In genomic region chr10:47404446-47404845, GRCh38 we compare ENCODE assay signal across 26 cellular contexts. TPM values are rescaled to one million over a fixed set of nuclear protein-coding genes. Genes with fewer than 3 reads are reported as not detected.
DNase-seq lines count a peak whose midpoint lies in the region; ATAC-seq and TF ChIP-seq lines count a peak whose summit lies in the region.
"Had no signal": no experiment of that assay in that cellular context is flagged by ENCODE, and none has a peak within 500 bp of the region (broad histone marks: within the 10 kb centered on the region; RNA-seq: fewer than 3 reads in every experiment).

No MANE protein-coding gene starts in this region.

- H3K36me3 Mint-ChIP-seq in neural progenitor cell: no peaks in the 10 kb centered on the region
- H3K36me3 Mint-ChIP-seq: natural killer cell treated with Interleukin-12 subunit alpha and Interleukin-12 subunit beta and Interleukin-15 and Interleukin-18, amount 100 ng/mL, for 72 hours had no signal

- DNase-seq in left ventricle myocardium superior: peak; percentile 30
- no peak for DNase-seq in left ventricle myocardium inferior
- DNase-seq in epithelial cell of esophagus (ENCODE audit: low read depth): peak; percentile 16
- DNase-seq in neural progenitor cell (ENCODE audit: low spot score): no peak
- DNase-seq in KBM-7: no peak
- DNase-seq in activated naive CD4-positive, alpha-beta T cell treated with anti-CD3 and anti-CD28 coated beads, Interleukin-2, amount 50 U/mL, for 16 hours: no peak
- no peak for DNase-seq in NCI-H526 treated with DMSO at 0.1 percent for 48 hours (lab: John Stamatoyannopoulos, UW)
- no peak for DNase-seq in NCI-H1092 treated with DMSO at 0.1 percent for 48 hours (lab: John Stamatoyannopoulos, UW)
- DNase-seq: activated gamma-delta T cell treated with Interleukin-2 at 50 U/mL for 16 hours; C1 segment of cervical spinal cord; foreskin keratinocyte; hippocampal formation; midbrain; MM.1S; NCI-H146; NCI-H774; stimulated activated CD4-positive, alpha-beta T cell treated with anti-CD3 and anti-CD28 coated beads, Interleukin-4, amount 100 ng/mL, for 4 hours; T-helper 17 cell had no signal

- H3K27ac Mint-ChIP-seq in neural progenitor cell: peak overlapping the region; percentile 91
- H3K27ac Mint-ChIP-seq: dendritic cell treated with granulocyte-macrophage colony-stimulating factor and Interleukin-4, amounts not matched to agents 40 ng/mL and 50 ng/mL, for 4 days; natural killer cell treated with Interleukin-12 subunit alpha and Interleukin-12 subunit beta and Interleukin-15 and Interleukin-18, amount 100 ng/mL, for 72 hours; T-helper 17 cell had no signal

- no peaks in the 10 kb centered on the region for H3K9me3 ChIP-seq in left ventricle myocardium inferior (replicated peaks)
- H3K9me3 ChIP-seq in neural progenitor cell (ENCODE audit: low read depth): no peaks in the 10 kb centered on the region

- no peak overlapping the region for H3K9ac ChIP-seq in neural progenitor cell

- TF ChIP-seq CTCF in left ventricle myocardium inferior (IDR thresholded peaks at IDR 0.05; ENCODE audit: borderline replicate concordance): no peak
- TF ChIP-seq CTCF in epithelial cell of esophagus (IDR thresholded peaks at IDR 0.05; ENCODE audit: insufficient read depth, low read depth, low read length, missing control alignments): no peak
- TF ChIP-seq CTCF in neural progenitor cell (IDR thresholded peaks at IDR 0.05): no peak

- no peak overlapping the region for H3K4me3 Mint-ChIP-seq in neural progenitor cell
- H3K4me3 Mint-ChIP-seq: dendritic cell treated with granulocyte-macrophage colony-stimulating factor and Interleukin-4, amounts not matched to agents 40 ng/mL and 50 ng/mL, for 4 days; natural killer cell treated with Interleukin-12 subunit alpha and Interleukin-12 subunit beta and Interleukin-15 and Interleukin-18, amount 100 ng/mL, for 72 hours; T-helper 17 cell had no signal

- H3K4me1 ChIP-seq in left ventricle myocardium inferior: peaks cover 20% of the 10 kb centered on the region
- H3K4me1 ChIP-seq in neural progenitor cell: no peaks in the 10 kb centered on the region

- H3K36me3 ChIP-seq in left ventricle myocardium inferior (no peaks in the 10 kb centered on the region), neural progenitor cell (no peaks in the 10 kb centered on the region)
- H3K36me3 ChIP-seq: cardiac muscle cell had no signal

- peaks cover 10% of the 10 kb centered on the region for H3K27me3 Mint-ChIP-seq in neural progenitor cell (ENCODE audit: insufficient read depth, low read depth)
- H3K27me3 Mint-ChIP-seq: progenitor cell of endocrine pancreas had no signal

- no peaks in the 10 kb centered on the region for H3K9me3 Mint-ChIP-seq in neural progenitor cell
- H3K9me3 Mint-ChIP-seq: dendritic cell treated with granulocyte-macrophage colony-stimulating factor and Interleukin-4, amounts not matched to agents 40 ng/mL and 50 ng/mL, for 4 days; natural killer cell treated with Interleukin-12 subunit alpha and Interleukin-12 subunit beta and Interleukin-15 and Interleukin-18, amount 100 ng/mL, for 72 hours had no signal

- in situ Hi-C loops in KBM-7 (cut with MboI; ENCODE audit: low pct_unique_long_range_greater_than_20kb, low sequenced_read_pairs): no loop called here

- peak; percentile 10 for ATAC-seq in left ventricle myocardium superior
- ATAC-seq: foreskin keratinocyte; natural killer cell treated with Interleukin-12 subunit alpha and Interleukin-12 subunit beta and Interleukin-15 and Interleukin-18, amount 100 ng/mL, for 72 hours; T-helper 17 cell had no signal

- no peaks in the 10 kb centered on the region for H3F3A ChIP-seq in neural progenitor cell (ENCODE audit: low read depth)

- H3K27ac ChIP-seq in left ventricle myocardium inferior (replicated peaks): no peak overlapping the region
- no peak overlapping the region for H3K27ac ChIP-seq in neural progenitor cell
- H3K27ac ChIP-seq: cardiac muscle cell, foreskin keratinocyte, VCaP had no signal

- no peak overlapping the region for H3K4me2 ChIP-seq in neural progenitor cell

- H3K4me3 ChIP-seq in left ventricle myocardium inferior: no peak overlapping the region
- H3K4me3 ChIP-seq in epithelial cell of esophagus (ENCODE audit: low read length): no peak overlapping the region
- no peak overlapping the region for H3K4me3 ChIP-seq in neural progenitor cell
- H3K4me3 ChIP-seq: cardiac muscle cell, skin epidermis had no signal

- no peaks in the 10 kb centered on the region for H4K20me1 ChIP-seq in neural progenitor cell (ENCODE audit: low read depth)

- H3K27me3 ChIP-seq in left ventricle myocardium inferior (ENCODE audit: low read depth) (no peaks in the 10 kb centered on the region), neural progenitor cell (no peaks in the 10 kb centered on the region)
- H3K27me3 ChIP-seq: cardiac muscle cell, foreskin keratinocyte had no signal

- no peaks in the 10 kb centered on the region for H3K79me2 ChIP-seq in neural progenitor cell (ENCODE audit: low read depth)

- H2AFZ ChIP-seq in neural progenitor cell (replicated peaks): no peak overlapping the region

- intact Hi-C loops in left ventricle myocardium superior (cut with micrococcal nuclease): no loop called here
- intact Hi-C loops in left ventricle myocardium inferior (cut with micrococcal nuclease): no loop called here

- H3K4me1 Mint-ChIP-seq in neural progenitor cell: peaks cover 33% of the 10 kb centered on the region

RNA-seq across cellular contexts. Expression of gene ZNF488, which starts 20.4 kb away (rescaled TPM):
- total RNA-seq in left ventricle myocardium superior (not detected), left ventricle myocardium inferior (0.05 TPM), neural progenitor cell (ENCODE audit: low replicate concordance) (not detected in 2 replicates)
- total RNA-seq: natural killer cell treated with Interleukin-12 subunit alpha and Interleukin-12 subunit beta and Interleukin-15 and Interleukin-18, amount 100 ng/mL, for 72 hours; T-helper 17 cell had no signal

RNA-seq across cellular contexts. Expression of gene RBP3, which starts 56.3 kb away (rescaled TPM):
- not detected for total RNA-seq in left ventricle myocardium superior
- total RNA-seq in left ventricle myocardium inferior: not detected
- not detected in 2 replicates for total RNA-seq in neural progenitor cell (ENCODE audit: low replicate concordance)
- total RNA-seq: cardiac muscle cell; endothelial cell of umbilical vein; foreskin keratinocyte; natural killer cell treated with Interleukin-12 subunit alpha and Interleukin-12 subunit beta and Interleukin-15 and Interleukin-18, amount 100 ng/mL, for 72 hours; T-helper 17 cell; urinary bladder had no signal

Comparison
In these comparisons a context has a peak if more than half of its experiments do, and no peak if none do; other contexts are left out.
1. DNase-seq: peak in left ventricle myocardium superior (single experiment) and epithelial cell of esophagus (single experiment); none in left ventricle myocardium inferior (single experiment), neural progenitor cell (single experiment), KBM-7 (single experiment), activated naive CD4-positive, alpha-beta T cell treated with anti-CD3 and anti-CD28 coated beads, Interleukin-2, amount 50 U/mL, for 16 hours (single experiment), NCI-H526 treated with DMSO at 0.1 percent for 48 hours (single experiment) and NCI-H1092 treated with DMSO at 0.1 percent for 48 hours (single experiment).